8 cellular contexts compared by ENCODE assay signal in genomic region chr10:31926765-31927596, GRCh38. TPM values are rescaled to one million over a fixed set of nuclear protein-coding genes. Genes with fewer than 3 reads are reported as not detected.
DNase-seq lines count a peak whose midpoint lies in the region; TF ChIP-seq lines count a peak whose summit lies in the region.

No MANE protein-coding gene starts in this region.

- peaks cover 2% of the 10 kb centered on the region for H3K36me3 Mint-ChIP-seq in neural progenitor cell

- no peak overlapping the region for H3K27ac ChIP-seq in ectodermal cell (ENCODE audit: insufficient read depth, low read depth, low read length, poor library complexity, severe bottlenecking)
- no peak overlapping the region for H3K27ac ChIP-seq in neural progenitor cell

- H3K27me3 Mint-ChIP-seq in neural progenitor cell (ENCODE audit: insufficient read depth, low read depth), result no peaks in the 10 kb centered on the region

- H3K27me3 ChIP-seq in NT2/D1 (ENCODE audit: insufficient read depth, insufficient read length) (no peaks in the 10 kb centered on the region), ectodermal cell (ENCODE audit: control insufficient read depth, insufficient read depth, low read length, poor library complexity, severe bottlenecking) (peaks cover 17% of the 10 kb centered on the region), neural progenitor cell (peaks cover 8% of the 10 kb centered on the region)

- H3K4me3 ChIP-seq in NT2/D1 (ENCODE audit: insufficient read length, low read depth) (peak overlapping the region; percentile 78), ectodermal cell (ENCODE audit: insufficient read depth, low read depth, low read length) (peak overlapping the region; percentile 79), neural progenitor cell (peak overlapping the region; percentile 74)

- H3K36me3 ChIP-seq in NT2/D1 (ENCODE audit: insufficient read depth, insufficient read length, low read length), result no peaks in the 10 kb centered on the region
- H3K36me3 ChIP-seq in ectodermal cell (ENCODE audit: control insufficient read depth, insufficient read depth, low read length), result no peaks in the 10 kb centered on the region
- no peaks in the 10 kb centered on the region for H3K36me3 ChIP-seq in neural progenitor cell

- H2AFZ ChIP-seq in neural progenitor cell (replicated peaks), result peak overlapping the region; percentile 88

- H3K4me1 ChIP-seq in NT2/D1 (ENCODE audit: insufficient read depth, insufficient read length) (no peaks in the 10 kb centered on the region), ectodermal cell (ENCODE audit: control insufficient read depth, insufficient read depth, low read length) (peaks cover 3% of the 10 kb centered on the region), neural progenitor cell (peaks cover 11% of the 10 kb centered on the region)

- H3K9ac ChIP-seq in NT2/D1 (ENCODE audit: insufficient read length, low read depth) (peak overlapping the region; percentile 72), neural progenitor cell (peak overlapping the region; percentile 32)

- peak overlapping the region; percentile 99 for H3K4me2 ChIP-seq in neural progenitor cell

- H3K27ac Mint-ChIP-seq in neural progenitor cell, result peak overlapping the region; percentile 81

- no peak for TF ChIP-seq CTCF in neural progenitor cell (IDR thresholded peaks at IDR 0.05)

- H3F3A ChIP-seq in neural progenitor cell (ENCODE audit: low read depth), result peaks cover 7% of the 10 kb centered on the region

- WGBS in ectodermal cell, 2 experiments, result 15 to 16% methylated on average over 20 of the region's 22 CpGs

- peak overlapping the region; percentile 96 for H3K4me3 Mint-ChIP-seq in neural progenitor cell

- H3K9me3 Mint-ChIP-seq in neural progenitor cell, result no peaks in the 10 kb centered on the region

- H3K79me2 ChIP-seq in neural progenitor cell (ENCODE audit: low read depth), result peaks cover 60% of the 10 kb centered on the region

- peaks cover 40% of the 10 kb centered on the region for H4K20me1 ChIP-seq in neural progenitor cell (ENCODE audit: low read depth)

- DNase-seq in ELF-1 (ENCODE audit: low read depth, low spot score), result peak; percentile 19
- DNase-seq in NT2/D1 (ENCODE audit: low read depth, low spot score), result no peak
- DNase-seq in neural progenitor cell (ENCODE audit: low spot score), result peak; percentile 10
- DNase-seq in islet precursor cell, result no peak
- DNase-seq in NCI-H226, result no peak
- no peak for DNase-seq in GM19240 (ENCODE audit: insufficient read length, low spot score)
- no peak for DNase-seq in NCI-H128 (lab: John Stamatoyannopoulos, UW; ENCODE audit: unreplicated experiment)

- peaks cover 23% of the 10 kb centered on the region for H3K4me1 Mint-ChIP-seq in neural progenitor cell

- H3K9me3 ChIP-seq in NT2/D1 (ENCODE audit: insufficient read depth, low read length), result no peaks in the 10 kb centered on the region
- no peaks in the 10 kb centered on the region for H3K9me3 ChIP-seq in ectodermal cell (ENCODE audit: control insufficient read depth, low read length)
- H3K9me3 ChIP-seq in neural progenitor cell (ENCODE audit: low read depth), result no peaks in the 10 kb centered on the region

RNA-seq across cellular contexts. Expression of gene ARHGAP12, which starts 1.6 kb away (rescaled TPM):
- 24.7 TPM for polyA plus RNA-seq in ectodermal cell (2013, experiment 1 of 4)
- 29.5 TPM for polyA plus RNA-seq in ectodermal cell (2013, experiment 2 of 4)
- polyA plus RNA-seq in ectodermal cell (2013, experiment 3 of 4), result 21.3 TPM
- 24.2 TPM for polyA plus RNA-seq in ectodermal cell (2013, experiment 4 of 4)
- total RNA-seq in neural progenitor cell (ENCODE audit: low replicate concordance), result 45.9 and 68.9 TPM in 2 replicates

Comparison
In these comparisons a context has a peak if more than half of its experiments do, and no peak if none do; other contexts are left out.
1. DNase-seq: peak in ELF-1 (single experiment) and neural progenitor cell (single experiment); none in NT2/D1 (single experiment), islet precursor cell (single experiment), NCI-H226 (single experiment), GM19240 (single experiment) and NCI-H128 (single experiment).
2. Peak in every context shown above with its lines, with median percentiles within 50 percentile points of each other: H3K4me3 ChIP-seq.